In genomic region chr10:112631501-112632410, GRCh38 we compare ENCODE assay signal across 1 cellular context.
TF ChIP-seq lines count a peak whose summit lies in the region.

No MANE protein-coding gene starts in this region.

TF ChIP-seq in HepG2, 621 proteins besides CTCF, POLR2A, EP300 and RAD21 (continued from another document and continues in another):
- TF ChIP-seq ZBTB26 (CRISPR knock-in tag; IDR thresholded peaks at IDR 0.05; ENCODE audit: borderline replicate concordance) = peak; percentile 98
- TF ChIP-seq ZNF280B (CRISPR knock-in tag; IDR thresholded peaks at IDR 0.05; ENCODE audit: borderline replicate concordance) = no peak
- TF ChIP-seq ZBTB14 (CRISPR knock-in tag; IDR thresholded peaks at IDR 0.05) = no peak
- no peak for TF ChIP-seq CAMTA2 (CRISPR knock-in tag; IDR thresholded peaks at IDR 0.05; ENCODE audit: borderline replicate concordance)
- TF ChIP-seq SP2 (CRISPR knock-in tag; IDR thresholded peaks at IDR 0.05) = no peak
- TF ChIP-seq TCF7 (IDR thresholded peaks at IDR 0.05; ENCODE audit: low read depth) = peak; percentile 68
- TF ChIP-seq MYC (CRISPR knock-in tag; IDR thresholded peaks at IDR 0.05; ENCODE audit: borderline replicate concordance) = no peak
- no peak for TF ChIP-seq CERS6 (CRISPR knock-in tag; IDR thresholded peaks at IDR 0.05)
- peak; percentile 83 for TF ChIP-seq FOXO1 (CRISPR knock-in tag; IDR thresholded peaks at IDR 0.05)
- TF ChIP-seq ETV5 (CRISPR knock-in tag; IDR thresholded peaks at IDR 0.05; ENCODE audit: borderline replicate concordance) = peak; percentile 96
- peak; percentile 51; the same call in 1 of the 2 replicates for TF ChIP-seq HMG20B (CRISPR knock-in tag; conservative IDR thresholded peaks at IDR 0.05)
- no peak for TF ChIP-seq TRIM24 (CRISPR knock-in tag; IDR thresholded peaks at IDR 0.05)
- TF ChIP-seq PRDM15 (CRISPR knock-in tag; IDR thresholded peaks at IDR 0.05) = no peak
- no peak for TF ChIP-seq GMEB2 (CRISPR knock-in tag; IDR thresholded peaks at IDR 0.05; ENCODE audit: low read depth)
- peak; percentile 89 for TF ChIP-seq RXRB (CRISPR knock-in tag; IDR thresholded peaks at IDR 0.05; ENCODE audit: borderline replicate concordance)
- no peak for TF ChIP-seq PHB2 (IDR thresholded peaks at IDR 0.05; ENCODE audit: partially characterized antibody)
- TF ChIP-seq KDM3A (CRISPR knock-in tag; IDR thresholded peaks at IDR 0.05; ENCODE audit: low read depth) = no peak; the same call in 1 of the 2 replicates
- TF ChIP-seq CREM (IDR thresholded peaks at IDR 0.05) = peak; percentile 83
- TF ChIP-seq CREM (CRISPR knock-in tag; IDR thresholded peaks at IDR 0.05) = no peak
- no peak for TF ChIP-seq PCBP1 (IDR thresholded peaks at IDR 0.05; ENCODE audit: borderline replicate concordance, low read depth, low read length)
- TF ChIP-seq ZNF558 (CRISPR knock-in tag; IDR thresholded peaks at IDR 0.05; ENCODE audit: borderline replicate concordance) = no peak
- TF ChIP-seq TARDBP (CRISPR knock-in tag; IDR thresholded peaks at IDR 0.05) = peak; percentile 80
- no peak for TF ChIP-seq ADNP (CRISPR knock-in tag; IDR thresholded peaks at IDR 0.05)
- no peak for TF ChIP-seq REL (CRISPR knock-in tag; conservative IDR thresholded peaks at IDR 0.05)
- TF ChIP-seq ZNF33B (CRISPR knock-in tag; IDR thresholded peaks at IDR 0.05) = no peak
- no peak for TF ChIP-seq ZNF704 (CRISPR knock-in tag; IDR thresholded peaks at IDR 0.05; ENCODE audit: borderline replicate concordance)
- no peak for TF ChIP-seq ZSCAN22 (CRISPR knock-in tag; IDR thresholded peaks at IDR 0.05)
- TF ChIP-seq BCL6 (CRISPR knock-in tag; IDR thresholded peaks at IDR 0.05) = peak; percentile 86
- TF ChIP-seq ZNF790 (CRISPR knock-in tag; IDR thresholded peaks at IDR 0.05; ENCODE audit: borderline replicate concordance) = no peak
- TF ChIP-seq ARID4A (CRISPR knock-in tag; IDR thresholded peaks at IDR 0.05; ENCODE audit: borderline replicate concordance) = peak; percentile 38; the same call in 1 of the 2 replicates
- TF ChIP-seq ZNF782 (CRISPR knock-in tag; IDR thresholded peaks at IDR 0.05; ENCODE audit: borderline replicate concordance) = no peak
- no peak for TF ChIP-seq ZNF776 (CRISPR knock-in tag; IDR thresholded peaks at IDR 0.05)
- no peak for TF ChIP-seq ZNF841 (CRISPR knock-in tag; IDR thresholded peaks at IDR 0.05; ENCODE audit: borderline replicate concordance)
- no peak for TF ChIP-seq CHCHD3 (CRISPR knock-in tag; IDR thresholded peaks at IDR 0.05)
- TF ChIP-seq FOXO4 (CRISPR knock-in tag; conservative IDR thresholded peaks at IDR 0.05) = no peak
- TF ChIP-seq MXI1 (IDR thresholded peaks at IDR 0.05; ENCODE audit: borderline replicate concordance, low read depth, low read length) = no peak
- no peak for TF ChIP-seq ZNF354B (CRISPR knock-in tag; IDR thresholded peaks at IDR 0.05)
- no peak for TF ChIP-seq E2F5 (CRISPR knock-in tag; conservative IDR thresholded peaks at IDR 0.05)
- TF ChIP-seq CBFB (CRISPR knock-in tag; IDR thresholded peaks at IDR 0.05) = peak; percentile 53; the same call in 1 of the 2 replicates
- no peak for TF ChIP-seq NR3C1 (CRISPR knock-in tag; IDR thresholded peaks at IDR 0.05)
- no peak for TF ChIP-seq ZNF720 (CRISPR knock-in tag; IDR thresholded peaks at IDR 0.05)
- peak; percentile 53; the same call in 1 of the 2 replicates for TF ChIP-seq ZBTB7B (CRISPR knock-in tag; IDR thresholded peaks at IDR 0.05)
- TF ChIP-seq ZNF83 (CRISPR knock-in tag; IDR thresholded peaks at IDR 0.05; ENCODE audit: borderline replicate concordance) = no peak
- TF ChIP-seq SMYD3 (CRISPR knock-in tag; IDR thresholded peaks at IDR 0.05) = no peak
- TF ChIP-seq SP140L (CRISPR knock-in tag; IDR thresholded peaks at IDR 0.05; ENCODE audit: borderline replicate concordance) = 0 out of 2 replicates have a peak, but pooled peaks have one; percentile 80
- peak; percentile 47; the same call in 1 of the 2 replicates for TF ChIP-seq YEATS2 (CRISPR knock-in tag; IDR thresholded peaks at IDR 0.05; ENCODE audit: borderline replicate concordance)
- peak; percentile 22; the same call in 1 of the 2 replicates for TF ChIP-seq KAT2B (IDR thresholded peaks at IDR 0.05; ENCODE audit: borderline replicate concordance, low read depth, low read length)
